ENCODE assay signal across 1 cellular context in the genomic region with DNA sequence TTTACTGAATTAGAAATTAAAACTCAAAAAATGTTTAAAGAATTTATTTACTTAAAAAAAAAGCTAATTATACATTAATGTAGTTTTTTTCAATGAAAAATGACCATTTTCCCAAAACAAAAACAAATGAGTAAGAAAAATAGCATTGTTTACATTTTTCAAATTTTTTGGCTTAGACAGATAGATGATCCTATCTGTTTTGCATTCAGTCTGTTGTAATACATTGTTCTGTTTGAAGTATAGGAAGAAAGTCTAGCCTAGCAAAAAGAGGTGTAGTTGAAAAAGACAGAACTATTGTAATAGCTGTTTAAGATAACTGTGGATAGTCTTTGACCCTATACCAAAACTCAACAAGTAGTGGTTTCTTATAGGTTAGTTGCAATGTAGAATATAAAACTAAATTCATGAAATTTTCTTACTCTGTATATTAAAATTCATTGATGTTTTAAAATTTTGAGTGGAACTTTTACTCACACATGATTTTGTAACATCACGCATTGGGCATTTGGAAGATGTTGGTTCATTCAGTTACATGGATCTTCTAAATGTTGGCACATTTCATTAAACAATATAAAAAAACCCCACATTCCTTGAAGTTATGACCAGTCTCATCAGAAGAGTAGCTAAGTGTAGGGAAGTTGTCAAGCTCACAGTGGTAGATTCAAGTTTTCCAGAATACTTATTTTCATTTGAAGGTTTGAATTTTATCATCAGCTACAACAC.
TF ChIP-seq lines count a peak whose summit lies in the region.

No MANE protein-coding gene starts in this region.

TF ChIP-seq in SK-N-SH treated with all-trans-retinoic acid at 6 μM for 48 hours, 23 proteins besides CTCF, POLR2A, EP300 and RAD21 (continued from another document):
- TF ChIP-seq, protein P1, sequence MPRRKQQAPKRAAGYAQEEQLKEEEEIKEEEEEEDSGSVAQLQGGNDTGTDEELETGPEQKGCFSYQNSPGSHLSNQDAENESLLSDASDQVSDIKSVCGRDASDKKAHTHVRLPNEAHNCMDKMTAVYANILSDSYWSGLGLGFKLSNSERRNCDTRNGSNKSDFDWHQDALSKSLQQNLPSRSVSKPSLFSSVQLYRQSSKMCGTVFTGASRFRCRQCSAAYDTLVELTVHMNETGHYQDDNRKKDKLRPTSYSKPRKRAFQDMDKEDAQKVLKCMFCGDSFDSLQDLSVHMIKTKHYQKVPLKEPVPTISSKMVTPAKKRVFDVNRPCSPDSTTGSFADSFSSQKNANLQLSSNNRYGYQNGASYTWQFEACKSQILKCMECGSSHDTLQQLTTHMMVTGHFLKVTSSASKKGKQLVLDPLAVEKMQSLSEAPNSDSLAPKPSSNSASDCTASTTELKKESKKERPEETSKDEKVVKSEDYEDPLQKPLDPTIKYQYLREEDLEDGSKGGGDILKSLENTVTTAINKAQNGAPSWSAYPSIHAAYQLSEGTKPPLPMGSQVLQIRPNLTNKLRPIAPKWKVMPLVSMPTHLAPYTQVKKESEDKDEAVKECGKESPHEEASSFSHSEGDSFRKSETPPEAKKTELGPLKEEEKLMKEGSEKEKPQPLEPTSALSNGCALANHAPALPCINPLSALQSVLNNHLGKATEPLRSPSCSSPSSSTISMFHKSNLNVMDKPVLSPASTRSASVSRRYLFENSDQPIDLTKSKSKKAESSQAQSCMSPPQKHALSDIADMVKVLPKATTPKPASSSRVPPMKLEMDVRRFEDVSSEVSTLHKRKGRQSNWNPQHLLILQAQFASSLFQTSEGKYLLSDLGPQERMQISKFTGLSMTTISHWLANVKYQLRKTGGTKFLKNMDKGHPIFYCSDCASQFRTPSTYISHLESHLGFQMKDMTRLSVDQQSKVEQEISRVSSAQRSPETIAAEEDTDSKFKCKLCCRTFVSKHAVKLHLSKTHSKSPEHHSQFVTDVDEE (CRISPR knock-in tag; IDR thresholded peaks at IDR 0.05), result no peak
- TF ChIP-seq PPARA (CRISPR knock-in tag; IDR thresholded peaks at IDR 0.05; ENCODE audit: borderline replicate concordance), result no peak
- TF ChIP-seq ZFP30 (CRISPR knock-in tag; IDR thresholded peaks at IDR 0.05), result no peak
- no peak for TF ChIP-seq ZNF70 (CRISPR knock-in tag; IDR thresholded peaks at IDR 0.05)
- TF ChIP-seq, protein P2, sequence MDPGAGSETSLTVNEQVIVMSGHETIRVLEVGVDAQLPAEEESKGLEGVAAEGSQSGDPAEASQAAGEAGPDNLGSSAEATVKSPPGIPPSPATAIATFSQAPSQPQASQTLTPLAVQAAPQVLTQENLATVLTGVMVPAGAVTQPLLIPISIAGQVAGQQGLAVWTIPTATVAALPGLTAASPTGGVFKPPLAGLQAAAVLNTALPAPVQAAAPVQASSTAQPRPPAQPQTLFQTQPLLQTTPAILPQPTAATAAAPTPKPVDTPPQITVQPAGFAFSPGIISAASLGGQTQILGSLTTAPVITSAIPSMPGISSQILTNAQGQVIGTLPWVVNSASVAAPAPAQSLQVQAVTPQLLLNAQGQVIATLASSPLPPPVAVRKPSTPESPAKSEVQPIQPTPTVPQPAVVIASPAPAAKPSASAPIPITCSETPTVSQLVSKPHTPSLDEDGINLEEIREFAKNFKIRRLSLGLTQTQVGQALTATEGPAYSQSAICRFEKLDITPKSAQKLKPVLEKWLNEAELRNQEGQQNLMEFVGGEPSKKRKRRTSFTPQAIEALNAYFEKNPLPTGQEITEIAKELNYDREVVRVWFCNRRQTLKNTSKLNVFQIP (CRISPR knock-in tag; IDR thresholded peaks at IDR 0.05; ENCODE audit: borderline replicate concordance, low read depth), result no peak
- TF ChIP-seq TCF4 (CRISPR knock-in tag; IDR thresholded peaks at IDR 0.05; ENCODE audit: borderline replicate concordance), result no peak
